ENCODE assay signal across 8 cellular contexts in the genomic region with DNA sequence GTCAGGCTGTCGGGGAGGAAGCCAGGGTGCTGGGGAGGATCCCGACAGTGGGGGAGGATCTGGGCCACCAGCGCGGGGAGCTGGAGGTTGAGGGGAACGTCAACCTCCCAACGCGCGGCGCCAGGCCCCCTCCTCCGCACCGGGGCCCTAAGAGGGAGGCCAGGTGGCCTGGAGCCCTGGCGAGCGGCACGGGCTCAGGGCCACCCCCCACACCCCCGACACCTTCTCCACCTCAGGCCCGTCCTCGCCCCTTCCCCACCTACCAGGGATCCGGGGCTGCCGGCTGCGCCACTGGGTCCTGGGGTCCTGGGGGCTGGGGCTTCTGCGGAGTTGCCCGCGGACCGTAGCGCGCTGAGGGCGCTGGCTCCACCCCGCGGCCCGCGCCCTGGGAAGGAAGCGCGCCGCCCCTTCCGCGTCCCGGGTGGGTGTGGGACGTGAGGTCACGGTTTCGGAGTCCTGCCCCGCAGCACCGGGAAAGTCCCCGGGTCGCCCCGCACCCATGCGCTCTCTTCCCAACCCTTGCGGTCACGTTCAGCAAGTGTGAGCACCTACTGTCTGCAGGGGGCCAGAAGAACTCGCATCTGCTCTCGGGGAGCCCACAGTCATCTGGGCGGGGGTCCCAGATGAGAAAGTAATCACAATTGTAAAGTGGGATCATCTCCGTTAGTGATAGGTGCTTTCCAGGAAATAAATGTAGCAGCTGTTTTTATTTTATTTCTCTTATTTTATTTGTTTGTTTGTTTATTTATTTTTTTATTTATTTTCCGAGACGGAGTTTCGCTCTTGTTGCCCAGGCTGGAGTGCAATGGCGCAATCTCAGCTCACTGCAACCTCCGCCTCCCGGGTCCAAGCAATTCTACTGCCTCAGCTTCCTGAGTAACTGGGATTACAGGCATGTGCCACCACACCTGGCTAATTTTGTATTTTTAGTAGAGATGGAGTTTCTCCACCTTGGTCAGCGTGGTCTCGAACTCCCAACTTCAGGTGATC. TPM values are rescaled to one million over a fixed set of nuclear protein-coding genes. Genes with fewer than 3 reads are reported as not detected.
DNase-seq lines count a peak whose midpoint lies in the region; ATAC-seq and TF ChIP-seq lines count a peak whose summit lies in the region.

A gene (minus strand): TSS at position 362 of the 990 bp plus-strand sequence. CDS start 13,335 bp downstream, outside the sequence.

- H3K4me3 ChIP-seq in Jurkat, Clone E6-1 (ENCODE audit: low read length), result peak within 1 kb of the TSS; percentile 82
- H3K4me3 ChIP-seq in choroid plexus epithelial cell (ENCODE audit: low read depth, low read length), result peak within 1 kb of the TSS; percentile 89

- H3K9me3 Mint-ChIP-seq in activated CD4-positive, alpha-beta T cell treated with anti-CD3 and anti-CD28 coated beads for 36 hours (ENCODE audit: low read depth), result no peaks in the 10 kb centered on the region

- peak; percentile 67 for ATAC-seq in GM19372 (IDR thresholded peaks at IDR 0.05; ENCODE audit: low read depth, unreplicated experiment)
- peak; percentile 91 for ATAC-seq in activated CD4-positive, alpha-beta T cell treated with anti-CD3 and anti-CD28 coated beads for 36 hours
- ATAC-seq in left lobe of liver, result peak; percentile 84
- ATAC-seq in HG03521 (IDR thresholded peaks at IDR 0.05; ENCODE audit: unreplicated experiment), result no peak

- TF ChIP-seq CTCF in choroid plexus epithelial cell (conservative IDR thresholded peaks at IDR 0.05; ENCODE audit: low read depth, low read length), result no peak

- no peaks in the 10 kb centered on the region for H3K27me3 Mint-ChIP-seq in activated CD4-positive, alpha-beta T cell treated with anti-CD3 and anti-CD28 coated beads for 36 hours

- POLR2A ChIA-PET in activated CD4-positive, alpha-beta T cell treated with anti-CD3 and anti-CD28 coated beads for 36 hours (lab: Charles Lee), result interaction anchor here (1.2 kb wide), 1 partner anchor 40 kb away, joined by 5 read pairs; a partner anchor contains a TSS

- intact Hi-C loops in activated CD4-positive, alpha-beta T cell treated with anti-CD3 and anti-CD28 coated beads for 36 hours (cut with DNase I, micrococcal nuclease), result loop anchor here (1.0 to 2.0 kb wide), 4 partner anchors 16 to 161 kb away; a partner anchor contains a TSS

- peak within 1 kb of the TSS; percentile 85 for H3K4me3 Mint-ChIP-seq in activated CD4-positive, alpha-beta T cell treated with anti-CD3 and anti-CD28 coated beads for 36 hours

- H3K36me3 Mint-ChIP-seq in activated CD4-positive, alpha-beta T cell treated with anti-CD3 and anti-CD28 coated beads for 36 hours (ENCODE audit: low read depth), result peaks cover 15% of the 10 kb centered on the region

- CTCF ChIA-PET in activated CD4-positive, alpha-beta T cell treated with anti-CD3 and anti-CD28 coated beads for 36 hours (lab: Charles Lee), result interaction anchor here (1.1 to 3.5 kb wide), 5 partner anchors 19 to 147 kb away, joined by 4 to 23 read pairs (median 10); a partner anchor contains a TSS

- H3K27ac Mint-ChIP-seq in activated CD4-positive, alpha-beta T cell treated with anti-CD3 and anti-CD28 coated beads for 36 hours, result peak within 1 kb of the TSS; percentile 87

- peaks cover 22% of the 10 kb centered on the region for H3K4me1 Mint-ChIP-seq in activated CD4-positive, alpha-beta T cell treated with anti-CD3 and anti-CD28 coated beads for 36 hours

- DNase-seq in CD1c-positive myeloid dendritic cell (ENCODE audit: extremely low spot score), result peak; percentile 94
- DNase-seq in Jurkat, Clone E6-1 (ENCODE audit: low read depth, low spot score), result no peak
- DNase-seq in activated CD4-positive, alpha-beta T cell treated with anti-CD3 and anti-CD28 coated beads for 36 hours, result peak; percentile 87
- DNase-seq in choroid plexus epithelial cell (ENCODE audit: low read depth), result peak; percentile 56
- peak; percentile 87 for DNase-seq in left lobe of liver (ENCODE audit: low spot score)
- DNase-seq in stimulated activated CD4-positive, alpha-beta T cell treated with anti-CD3 and anti-CD28 coated beads, Interleukin-4, amount 100 ng/mL, for 24 hours, result peak; percentile 81

RNA-seq across cellular contexts. Expression of the gene that starts here (rescaled TPM):
- 10.2 TPM for polyA plus RNA-seq in Jurkat, Clone E6-1 (2012; ENCODE audit: insufficient read depth, insufficient read length)
- 10 to 100 TPM; 23.4 to 24.1 TPM for total RNA-seq in activated CD4-positive, alpha-beta T cell treated with anti-CD3 and anti-CD28 coated beads for 36 hours
- 11.1 TPM for total RNA-seq in left lobe of liver
